In the genomic region with DNA sequence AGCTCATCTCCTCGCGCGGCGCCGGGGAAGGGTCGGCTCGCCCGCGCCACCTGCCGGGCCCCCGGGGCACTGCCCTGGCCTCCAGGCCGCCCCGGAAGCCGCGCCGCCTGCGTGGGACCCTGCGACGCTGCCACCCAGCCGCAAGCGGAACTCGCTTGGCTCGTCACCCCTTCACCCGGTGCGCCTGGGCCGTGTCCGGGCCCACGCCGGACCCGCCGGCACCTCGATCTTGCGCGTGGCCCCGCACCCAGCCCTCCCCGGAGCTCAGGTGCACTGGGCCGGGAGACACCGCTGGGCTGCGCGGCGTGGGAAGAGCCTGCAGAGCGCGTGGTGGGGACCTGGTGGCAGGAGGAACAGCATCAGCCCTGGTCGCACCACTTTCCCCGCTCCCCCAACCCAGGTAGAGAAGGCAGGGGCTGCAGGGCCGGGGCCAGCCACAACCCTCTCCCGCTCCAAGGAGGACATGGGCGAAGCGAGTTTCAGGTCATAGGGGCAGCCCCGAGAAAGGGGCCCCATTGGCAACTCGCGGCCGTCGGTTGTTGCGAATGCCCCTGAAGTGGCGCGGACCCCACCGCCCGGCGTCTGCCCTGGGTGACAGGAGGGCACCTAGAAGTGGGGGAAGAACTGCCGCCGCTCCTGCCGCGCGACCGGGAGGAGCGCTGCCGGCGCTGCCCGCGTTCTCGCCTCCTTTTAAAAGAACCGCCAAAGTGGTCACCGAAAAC, we compare ENCODE assay signal across 8 cellular contexts. TPM values are rescaled to one million over a fixed set of nuclear protein-coding genes. Genes with fewer than 3 reads are reported as not detected.
A peak's percentile ranks its signal among the peaks of the same experiment; 100 is the strongest.
DNase-seq lines count a peak whose midpoint lies in the region; ATAC-seq and TF ChIP-seq lines count a peak whose summit lies in the region.

No MANE protein-coding gene starts in this region.

- H3K36me3 ChIP-seq in ectodermal cell (ENCODE audit: control insufficient read depth, insufficient read depth, low read length) (peaks cover 5% of the 10 kb centered on the region), mesenchymal stem cell (ENCODE audit: control insufficient read depth in 1 of 2, insufficient read depth in 2 of 2, low read depth in 1 of 2, low read length in 2 of 2) (peaks cover 11 to 20% of the 10 kb centered on the region in 2 experiments)

- peak overlapping the region; percentile 93 for H4K8ac ChIP-seq in mesenchymal stem cell (ENCODE audit: low read length)

- peak overlapping the region in 1 of 2 experiments; percentile 69 for H3K14ac ChIP-seq in mesenchymal stem cell (ENCODE audit: low read length in 2 of 2)

- WGBS in ectodermal cell, 2 experiments, result 1% methylated on average over 74 of the region's 74 CpGs
- 1% methylated on average over 69 of the region's 74 CpGs for WGBS in mesenchymal stem cell

- H2AFZ ChIP-seq in mesenchymal stem cell (ENCODE audit: low read depth, low read length), result peak overlapping the region; percentile 98

- H3K9ac ChIP-seq in mesenchymal stem cell (ENCODE audit: low read length), result peak overlapping the region; percentile 60

- H3K18ac ChIP-seq in mesenchymal stem cell (ENCODE audit: low read depth in 1 of 2, low read length in 2 of 2), result peak overlapping the region in 1 of 2 experiments; percentile 78

- H3K27me3 ChIP-seq in ectodermal cell (ENCODE audit: control insufficient read depth, insufficient read depth, low read length, poor library complexity, severe bottlenecking) (peaks cover 7% of the 10 kb centered on the region), mesenchymal stem cell (ENCODE audit: control insufficient read depth in 1 of 2, insufficient read depth in 1 of 2, low read length in 2 of 2) (no peaks in the 10 kb centered on the region)

- peak; percentile 81 for TF ChIP-seq POLR2A in GM18526 (IDR thresholded peaks at IDR 0.05; ENCODE audit: extremely low read depth, insufficient read length)

- H3K4me3 ChIP-seq in ectodermal cell (ENCODE audit: insufficient read depth, low read depth, low read length), result peak overlapping the region; percentile 96
- peak overlapping the region; percentile 85 to 88 for H3K4me3 ChIP-seq in mesenchymal stem cell (ENCODE audit: insufficient read depth in 1 of 2, low read depth in 1 of 2, low read length in 2 of 2)

- H2AK5ac ChIP-seq in mesenchymal stem cell (ENCODE audit: low read length, severe bottlenecking), result no peak overlapping the region

- no peak overlapping the region for H2BK5ac ChIP-seq in mesenchymal stem cell (ENCODE audit: low read depth, low read length, poor library complexity, severe bottlenecking)

- H3K4me2 ChIP-seq in mesenchymal stem cell (ENCODE audit: low read length, poor library complexity, severe bottlenecking), result peak overlapping the region; percentile 99

- H3K27ac ChIP-seq in ectodermal cell (ENCODE audit: insufficient read depth, low read depth, low read length, poor library complexity, severe bottlenecking) (no peak overlapping the region), mesenchymal stem cell (ENCODE audit: low read length, poor library complexity, severe bottlenecking) (no peak overlapping the region)

- H3K23ac ChIP-seq in mesenchymal stem cell (ENCODE audit: low read length in 2 of 2), result peak overlapping the region in 1 of 2 experiments; percentile 14

- H3K9me3 ChIP-seq in ectodermal cell (ENCODE audit: control insufficient read depth, low read length), result no peaks in the 10 kb centered on the region
- H3K9me3 ChIP-seq in mesenchymal stem cell (ENCODE audit: control insufficient read depth, low read length), result no peaks in the 10 kb centered on the region

- DNase-seq in ACHN, result peak; percentile 83
- DNase-seq in NCI-H510A (lab: John Stamatoyannopoulos, UW), result peak; percentile 75
- peak; percentile 78 to 81 for DNase-seq in activated CD4-positive, alpha-beta T cell treated with anti-CD3 and anti-CD28 coated beads, Interleukin-2, amount 50 U/mL, for 4 hours
- DNase-seq in mesenchymal stem cell, result peak; percentile 62
- DNase-seq in stimulated activated CD8-positive, alpha-beta memory T cell treated with anti-CD3 and anti-CD28 coated beads, Interleukin-12 subunit alpha, Interleukin-12 subunit beta, amount 100 ng/mL, for 4 hours (ENCODE audit: low read depth), result peak; percentile 87

- peak overlapping the region in 1 of 2 experiments; percentile 86 for H3K4ac ChIP-seq in mesenchymal stem cell (ENCODE audit: low read depth in 1 of 2, low read length in 2 of 2)

- peak overlapping the region in 1 of 2 experiments; percentile 34 for H2BK12ac ChIP-seq in mesenchymal stem cell (ENCODE audit: low read length in 2 of 2)

- H3K79me1 ChIP-seq in mesenchymal stem cell (replicated peaks; ENCODE audit: low read length, poor library complexity, severe bottlenecking), result peaks cover 7% of the 10 kb centered on the region

- in situ Hi-C loops in ACHN (cut with HindIII; ENCODE audit: low pct_ligation_motif_present, low pct_unique_long_range_greater_than_20kb, low sequenced_read_pairs), result no loop called here

- peaks cover 7% of the 10 kb centered on the region for H3K4me1 ChIP-seq in ectodermal cell (ENCODE audit: control insufficient read depth, insufficient read depth, low read length)
- H3K4me1 ChIP-seq in mesenchymal stem cell (ENCODE audit: control insufficient read depth, insufficient read depth, low read depth, low read length), result peaks cover 18% of the 10 kb centered on the region

- H2BK120ac ChIP-seq in mesenchymal stem cell (ENCODE audit: low read depth, low read length), result no peak overlapping the region

- peak; percentile 59 for ATAC-seq in HG03066 (IDR thresholded peaks at IDR 0.05; ENCODE audit: low read depth, unreplicated experiment)

- H4K91ac ChIP-seq in mesenchymal stem cell (ENCODE audit: low read length), result peak overlapping the region; percentile 12

- H2BK15ac ChIP-seq in mesenchymal stem cell (ENCODE audit: low read depth, poor library complexity, severe bottlenecking), result no peak overlapping the region

RNA-seq across cellular contexts. Expression of gene MIF4GD, which starts 0.4 kb away (rescaled TPM):
- 26.7 TPM for polyA plus RNA-seq in ectodermal cell (2013, experiment 1 of 4)
- polyA plus RNA-seq in ectodermal cell (2013, experiment 2 of 4), result 30.7 TPM
- 26.4 TPM for polyA plus RNA-seq in ectodermal cell (2013, experiment 3 of 4)
- 28.5 TPM for polyA plus RNA-seq in ectodermal cell (2013, experiment 4 of 4)
- 7.0 TPM for polyA plus RNA-seq in mesenchymal stem cell (2013, experiment 1 of 2)
- polyA plus RNA-seq in mesenchymal stem cell (2013, experiment 2 of 2), result 7.0 TPM

RNA-seq across cellular contexts. Expression of gene MRPS7, which starts 9.7 kb away (rescaled TPM):
- polyA plus RNA-seq in ectodermal cell (2013, experiment 1 of 4), result 99.9 TPM
- polyA plus RNA-seq in ectodermal cell (2013, experiment 2 of 4), result 102 TPM
- 86.5 TPM for polyA plus RNA-seq in ectodermal cell (2013, experiment 3 of 4)
- 87.3 TPM for polyA plus RNA-seq in ectodermal cell (2013, experiment 4 of 4)
- polyA plus RNA-seq in mesenchymal stem cell (2013, experiment 1 of 2), result 36.2 TPM
- polyA plus RNA-seq in mesenchymal stem cell (2013, experiment 2 of 2), result 36.1 TPM

RNA-seq across cellular contexts. Expression of gene GGA3, which starts 10.0 kb away (rescaled TPM):
- polyA plus RNA-seq in ectodermal cell (2013, experiment 1 of 4), result 60.3 TPM
- polyA plus RNA-seq in ectodermal cell (2013, experiment 2 of 4), result 61.8 TPM
- 42.9 TPM for polyA plus RNA-seq in ectodermal cell (2013, experiment 3 of 4)
- 36.8 TPM for polyA plus RNA-seq in ectodermal cell (2013, experiment 4 of 4)
- 17.0 TPM for polyA plus RNA-seq in mesenchymal stem cell (2013, experiment 1 of 2)
- 15.9 TPM for polyA plus RNA-seq in mesenchymal stem cell (2013, experiment 2 of 2)

RNA-seq across cellular contexts. Expression of gene SLC25A19, which starts 17.8 kb away (rescaled TPM):
- polyA plus RNA-seq in ectodermal cell (2013, experiment 1 of 4), result 7.2 TPM
- 7.6 TPM for polyA plus RNA-seq in ectodermal cell (2013, experiment 2 of 4)
- polyA plus RNA-seq in ectodermal cell (2013, experiment 3 of 4), result 5.6 TPM
- 4.5 TPM for polyA plus RNA-seq in ectodermal cell (2013, experiment 4 of 4)
- polyA plus RNA-seq in mesenchymal stem cell (2013, experiment 1 of 2), result 5.0 TPM
- polyA plus RNA-seq in mesenchymal stem cell (2013, experiment 2 of 2), result 4.5 TPM
